12 cellular contexts compared by ENCODE assay signal in genomic region chr1:232655041-232655745, GRCh38. TPM values are rescaled to one million over a fixed set of nuclear protein-coding genes. Genes with fewer than 3 reads are reported as not detected.
A peak's percentile ranks its signal among the peaks of the same experiment; 100 is the strongest.
DNase-seq lines count a peak whose midpoint lies in the region; ATAC-seq, FAIRE-seq and TF ChIP-seq lines count a peak whose summit lies in the region.
"Had no signal": no experiment of that assay in that cellular context is flagged by ENCODE, and none has a peak within 500 bp of the region (broad histone marks: within the 10 kb centered on the region; RNA-seq: fewer than 3 reads in every experiment).

No MANE protein-coding gene starts in this region.

- TF ChIP-seq CTCF in GM13976 (IDR thresholded peaks at IDR 0.05; ENCODE audit: borderline replicate concordance, control extremely low read depth, extremely low read depth, insufficient read depth, missing control alignments) (no peak), GM12878 (IDR thresholded peaks at IDR 0.05 in 2 of 3, conservative IDR thresholded peaks at IDR 0.05 in 1 of 3; ENCODE audit: control insufficient read depth in 2 of 3, extremely low read depth in 1 of 3, insufficient read depth in 1 of 3, low read depth in 3 of 3, low read length in 3 of 3) (no peak), Peyer's patch (IDR thresholded peaks at IDR 0.05) (no peak)

- FAIRE-seq in GM12878 (lab: Jason Lieb, UNC): peak; percentile 75
- FAIRE-seq: G401.6 had no signal

- H3K4me2 ChIP-seq in GM12878 (ENCODE audit: control insufficient read depth, insufficient read depth): 0 out of 2 replicates have a peak overlapping the region, but pooled peaks have one; percentile 13

- RAD21 ChIA-PET in GM12878 (lab: Charles Lee; ENCODE audit: unreplicated experiment): no interaction called here

- H3K4me1 ChIP-seq in GM12878 (ENCODE audit: control insufficient read depth, insufficient read depth, low read length) (peaks cover 6% of the 10 kb centered on the region), Peyer's patch (no peaks in the 10 kb centered on the region)
- H3K4me1 ChIP-seq: uterus had no signal

- no peak for TF ChIP-seq EP300 in GM12878 (IDR thresholded peaks at IDR 0.05; ENCODE audit: borderline replicate concordance in 1 of 2, control insufficient read depth in 1 of 2, low read depth in 2 of 2, low read length in 2 of 2)

- no peak for TF ChIP-seq RAD21 in GM12878 (IDR thresholded peaks at IDR 0.05; ENCODE audit: insufficient read depth, low read depth, low read length)

- H3K79me2 ChIP-seq in GM12878 (ENCODE audit: control insufficient read depth, insufficient read depth, low read length): no peaks in the 10 kb centered on the region

- ATAC-seq in GM21576 (IDR thresholded peaks at IDR 0.05; ENCODE audit: unreplicated experiment) (peak; percentile 80), GM12878 (peak; percentile 85), HG03108 (IDR thresholded peaks at IDR 0.05; ENCODE audit: unreplicated experiment) (no peak)

- no TSS peak for BruUV-seq in GM12878 (replicated peaks; lab: Mats Ljungman, UMichigan)

- no peaks in the 10 kb centered on the region for H4K20me1 ChIP-seq in GM12878 (ENCODE audit: control insufficient read depth, insufficient read depth)

- H3K4me3 ChIP-seq in GM12878 (no peak overlapping the region), Peyer's patch (no peak overlapping the region)
- H3K4me3 ChIP-seq: uterus had no signal

- in situ Hi-C loops in GM13976 (cut with MboI; ENCODE audit: low sequenced_read_pairs, unreplicated experiment) (no loop called here), GM12878 (cut with MboI) (no loop called here)

- H3K36me3 ChIP-seq in GM12878 (ENCODE audit: control insufficient read depth in 2 of 2, insufficient read depth in 2 of 2, low read length in 1 of 2) (no peaks in the 10 kb centered on the region), Peyer's patch (no peaks in the 10 kb centered on the region)
- H3K36me3 ChIP-seq: uterus had no signal

- H3K27ac ChIP-seq in GM12878 (ENCODE audit: control insufficient read depth, insufficient read depth) (no peak overlapping the region), Peyer's patch (no peak overlapping the region)
- H3K27ac ChIP-seq: uterus had no signal

- SMC1A ChIA-PET in GM12878 (lab: Charles Lee; ENCODE audit: uncharacterized antibody, unreplicated experiment): no interaction called here

- TF ChIP-seq POLR2A in GM12878 (IDR thresholded peaks at IDR 0.05; ENCODE audit: low read depth, low read length): no peak
- TF ChIP-seq POLR2A in Peyer's patch (IDR thresholded peaks at IDR 0.05): no peak

- H3K27me3 ChIP-seq in GM12878 (replicated peaks in 1 of 2; ENCODE audit: control insufficient read depth in 2 of 2, insufficient read depth in 2 of 2, low read length in 1 of 2): 0 out of 4 replicates have a peak, but pooled peaks cover 0 to 2% of the 10 kb centered on the region in 2 experiments
- no peaks in the 10 kb centered on the region for H3K27me3 ChIP-seq in Peyer's patch
- H3K27me3 ChIP-seq: uterus had no signal

- no peaks in the 10 kb centered on the region for H3K9me3 ChIP-seq in GM12878 (replicated peaks; ENCODE audit: control insufficient read depth, insufficient read depth, low read length)
- no peaks in the 10 kb centered on the region for H3K9me3 ChIP-seq in Peyer's patch
- H3K9me3 ChIP-seq: uterus had no signal

- no peak overlapping the region for H2AFZ ChIP-seq in GM12878 (ENCODE audit: control insufficient read depth, low read depth, low read length)

- CTCF ChIA-PET in GM12878 (lab: Yijun Ruan, JAX): no interaction called here

- DNase-seq in GM13976 (ENCODE audit: low spot score): peak; percentile 23
- DNase-seq in MV-4-11 (lab: John Stamatoyannopoulos, UW): peak; percentile 93
- peak; percentile 26 for DNase-seq in GM12878 (ENCODE audit: low read depth, low spot score)
- DNase-seq in T-helper 9 cell: no peak
- no peak for DNase-seq in Peyer's patch
- DNase-seq in NCI-H774 (lab: John Stamatoyannopoulos, UW): no peak
- DNase-seq: NCI-H226, retina, uterus had no signal

- WGBS in GM12878 (ENCODE audit: insufficient coverage, insufficient replicate concordance, low lambda C conversion rate, missing lambda C conversion rate): 20% methylated on average over 5 of the region's 5 CpGs

- POLR2A ChIA-PET in GM12878 (lab: Charles Lee): no interaction called here

- intact Hi-C loops in GM12878 (cut with micrococcal nuclease; ENCODE audit: unreplicated experiment): no loop called here

- H3K9ac ChIP-seq in GM12878 (ENCODE audit: control insufficient read depth, insufficient read depth, low read length): no peak overlapping the region

TF ChIP-seq in GM12878, 131 proteins besides CTCF, POLR2A, EP300 and RAD21 (continues in another document):
- no peak for TF ChIP-seq BCL3 (IDR thresholded peaks at IDR 0.05; ENCODE audit: borderline replicate concordance, insufficient read depth, low read depth, low read length, poor library complexity, severe bottlenecking)
- no peak for TF ChIP-seq WRNIP1 (IDR thresholded peaks at IDR 0.05; ENCODE audit: borderline replicate concordance, low read depth, low read length)
- TF ChIP-seq PBX3 (IDR thresholded peaks at IDR 0.05; ENCODE audit: insufficient replicate concordance, low read depth, low read length): no peak
- peak; percentile 95 for TF ChIP-seq RUNX3 (IDR thresholded peaks at IDR 0.05; ENCODE audit: low read length)
- no peak for TF ChIP-seq ZBTB4 (CRISPR knock-in tag; IDR thresholded peaks at IDR 0.05)
- no peak for TF ChIP-seq POU2F2 (IDR thresholded peaks at IDR 0.05; ENCODE audit: borderline replicate concordance, low read depth, low read length)
- no peak for TF ChIP-seq RB1 (IDR thresholded peaks at IDR 0.05; ENCODE audit: borderline replicate concordance)
- TF ChIP-seq TCF7 (IDR thresholded peaks at IDR 0.05; ENCODE audit: borderline replicate concordance): no peak
- TF ChIP-seq ETV6 (conservative IDR thresholded peaks at IDR 0.05 in 1 of 2, IDR thresholded peaks at IDR 0.05 in 1 of 2; ENCODE audit: borderline replicate concordance in 1 of 2, low read depth in 1 of 2): no peak
- no peak for TF ChIP-seq ZSCAN29 (IDR thresholded peaks at IDR 0.05)
- TF ChIP-seq CHD4 (IDR thresholded peaks at IDR 0.05): no peak

RNA-seq across cellular contexts. Expression of gene SIPA1L2, which starts 25.3 kb away (rescaled TPM):
- total RNA-seq in GM12878 (2013; cell fraction: nucleolus; rRNA removed): not detected in 2 replicates
- total RNA-seq in GM12878 (2014; rRNA removed) (not detected in 2 replicates), GM12878 (2014; rRNA removed; fragmentation: Illumina TruSeq; extraction: Trizol) (not detected in 2 replicates), GM12878 (2021) (0.05 and 0.18 TPM in 2 replicates), Peyer's patch (10 to 100 TPM; 38.0 to 72.4 (median 44.6) TPM)
- 0.03 TPM for polyA plus RNA-seq in GM12878 (2011; ENCODE audit: low read depth)
- polyA plus RNA-seq in GM12878 (2011; rRNA removed) (0.01 and 0.03 TPM in 2 replicates), GM12878 (2014; fragmentation: Illumina TruSeq; extraction: Trizol) (0.11 TPM in 1 of 2 replicates, not detected in the other), GM12878 (2014; fragmentation: Nextera tagmentation; extraction: Ambion mirVana) (not detected), GM12878 (2014; rRNA removed) (not detected in 2 replicates), GM12878 (2016; fragmentation: Nextera tagmentation; extraction: Ambion mirVana) (not detected)
- polyA plus RNA-seq in GM12878 (2011; cell fraction: cytosol; rRNA removed): 0.02 and 0.03 TPM in 2 replicates
- polyA plus RNA-seq in GM12878 (2011; cell fraction: nucleus; rRNA removed): 0.01 and 0.09 TPM in 2 replicates
- polyA plus RNA-seq in GM12878 (2012): 0.04 TPM in 1 of 2 replicates, not detected in the other
- 0.15 TPM in 2 replicates for polyA minus RNA-seq in GM12878 (2011; rRNA and poly(A)+ RNA removed)
- polyA minus RNA-seq in GM12878 (2011; cell fraction: cytosol; rRNA and poly(A)+ RNA removed): not detected in 2 replicates
- under 0.01 and 0.19 TPM in 2 replicates for polyA minus RNA-seq in GM12878 (2011; cell fraction: nucleus; rRNA and poly(A)+ RNA removed)

Comparison
In these comparisons a context has a peak if more than half of its experiments do, and no peak if none do; other contexts are left out.
1. DNase-seq: peak in GM13976 (single experiment), MV-4-11 (single experiment) and GM12878 (single experiment); none in T-helper 9 cell (single experiment), Peyer's patch (0 of 3) and NCI-H774 (single experiment).
2. RNA of gene SIPA1L2, which starts 25.3 kb away (total RNA-seq): 38.0 to 72.4 TPM in Peyer's patch; 0.05 to 0.18 TPM in GM12878; every median in the first group is over 10 times any median in the second.